1 cellular context compared by ENCODE assay signal in the genomic region with DNA sequence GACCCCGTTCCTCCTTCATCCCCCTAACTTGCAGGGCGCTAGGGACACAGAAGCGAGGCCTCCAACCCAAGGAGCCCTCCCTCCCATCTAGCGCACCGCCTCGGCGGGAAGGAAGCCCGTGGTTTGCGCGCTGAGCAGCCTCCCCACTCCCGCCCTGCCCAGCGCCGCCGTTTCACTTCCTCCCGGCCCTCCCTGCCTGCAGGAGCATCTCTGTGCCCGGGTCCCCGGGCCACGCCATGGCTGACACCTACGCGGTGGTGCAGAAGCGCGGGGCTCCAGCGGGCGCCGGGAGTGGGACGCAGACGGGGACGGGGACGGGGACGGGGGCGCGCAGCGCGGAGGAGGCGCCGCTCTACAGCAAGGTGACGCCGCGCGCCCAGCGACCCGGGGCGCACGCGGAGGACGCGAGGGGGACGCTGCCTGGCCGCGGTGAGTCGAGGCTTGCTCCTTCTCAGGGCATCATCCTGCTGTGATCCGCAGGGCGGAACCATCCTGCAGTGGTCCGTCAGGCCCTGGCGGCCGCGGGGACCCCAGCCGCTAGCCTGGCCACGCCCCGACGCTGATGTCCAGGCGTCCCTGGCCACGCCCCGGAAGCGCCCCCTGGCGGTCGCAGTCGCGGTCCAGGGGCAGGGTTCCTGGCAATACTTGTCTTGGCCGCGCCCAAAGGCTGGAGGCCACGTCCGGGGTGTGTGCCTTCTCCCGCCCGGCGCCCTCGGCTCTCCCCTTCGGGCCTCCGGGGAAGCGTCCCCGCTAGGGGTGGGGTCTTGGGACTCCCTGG.
TF ChIP-seq lines count a peak whose summit lies in the region.

No MANE protein-coding gene starts in this region.

TF ChIP-seq in GM12878, 131 proteins besides CTCF, POLR2A, EP300 and RAD21 (continued from another document and continues in another):
- TF ChIP-seq, protein P1, sequence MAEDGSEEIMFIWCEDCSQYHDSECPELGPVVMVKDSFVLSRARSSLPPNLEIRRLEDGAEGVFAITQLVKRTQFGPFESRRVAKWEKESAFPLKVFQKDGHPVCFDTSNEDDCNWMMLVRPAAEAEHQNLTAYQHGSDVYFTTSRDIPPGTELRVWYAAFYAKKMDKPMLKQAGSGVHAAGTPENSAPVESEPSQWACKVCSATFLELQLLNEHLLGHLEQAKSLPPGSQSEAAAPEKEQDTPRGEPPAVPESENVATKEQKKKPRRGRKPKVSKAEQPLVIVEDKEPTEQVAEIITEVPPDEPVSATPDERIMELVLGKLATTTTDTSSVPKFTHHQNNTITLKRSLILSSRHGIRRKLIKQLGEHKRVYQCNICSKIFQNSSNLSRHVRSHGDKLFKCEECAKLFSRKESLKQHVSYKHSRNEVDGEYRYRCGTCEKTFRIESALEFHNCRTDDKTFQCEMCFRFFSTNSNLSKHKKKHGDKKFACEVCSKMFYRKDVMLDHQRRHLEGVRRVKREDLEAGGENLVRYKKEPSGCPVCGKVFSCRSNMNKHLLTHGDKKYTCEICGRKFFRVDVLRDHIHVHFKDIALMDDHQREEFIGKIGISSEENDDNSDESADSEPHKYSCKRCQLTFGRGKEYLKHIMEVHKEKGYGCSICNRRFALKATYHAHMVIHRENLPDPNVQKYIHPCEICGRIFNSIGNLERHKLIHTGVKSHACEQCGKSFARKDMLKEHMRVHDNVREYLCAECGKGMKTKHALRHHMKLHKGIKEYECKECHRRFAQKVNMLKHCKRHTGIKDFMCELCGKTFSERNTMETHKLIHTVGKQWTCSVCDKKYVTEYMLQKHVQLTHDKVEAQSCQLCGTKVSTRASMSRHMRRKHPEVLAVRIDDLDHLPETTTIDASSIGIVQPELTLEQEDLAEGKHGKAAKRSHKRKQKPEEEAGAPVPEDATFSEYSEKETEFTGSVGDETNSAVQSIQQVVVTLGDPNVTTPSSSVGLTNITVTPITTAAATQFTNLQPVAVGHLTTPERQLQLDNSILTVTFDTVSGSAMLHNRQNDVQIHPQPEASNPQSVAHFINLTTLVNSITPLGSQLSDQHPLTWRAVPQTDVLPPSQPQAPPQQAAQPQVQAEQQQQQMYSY (CRISPR knock-in tag; IDR thresholded peaks at IDR 0.05) = no peak
- TF ChIP-seq SMAD1 (IDR thresholded peaks at IDR 0.05; ENCODE audit: low read depth, partially characterized antibody) = no peak
- no peak for TF ChIP-seq SUPT20H (IDR thresholded peaks at IDR 0.05; ENCODE audit: borderline replicate concordance, control insufficient read depth, low read depth, low read length)
- TF ChIP-seq MEF2B (IDR thresholded peaks at IDR 0.05; ENCODE audit: partially characterized antibody, poor library complexity, severe bottlenecking) = no peak
- peak; percentile 23; the same call in 1 of the 2 replicates for TF ChIP-seq BCL11A (IDR thresholded peaks at IDR 0.05; ENCODE audit: low read depth, low read length)
- TF ChIP-seq ZBTB40 (IDR thresholded peaks at IDR 0.05; ENCODE audit: borderline replicate concordance) = no peak
- TF ChIP-seq, protein P2, sequence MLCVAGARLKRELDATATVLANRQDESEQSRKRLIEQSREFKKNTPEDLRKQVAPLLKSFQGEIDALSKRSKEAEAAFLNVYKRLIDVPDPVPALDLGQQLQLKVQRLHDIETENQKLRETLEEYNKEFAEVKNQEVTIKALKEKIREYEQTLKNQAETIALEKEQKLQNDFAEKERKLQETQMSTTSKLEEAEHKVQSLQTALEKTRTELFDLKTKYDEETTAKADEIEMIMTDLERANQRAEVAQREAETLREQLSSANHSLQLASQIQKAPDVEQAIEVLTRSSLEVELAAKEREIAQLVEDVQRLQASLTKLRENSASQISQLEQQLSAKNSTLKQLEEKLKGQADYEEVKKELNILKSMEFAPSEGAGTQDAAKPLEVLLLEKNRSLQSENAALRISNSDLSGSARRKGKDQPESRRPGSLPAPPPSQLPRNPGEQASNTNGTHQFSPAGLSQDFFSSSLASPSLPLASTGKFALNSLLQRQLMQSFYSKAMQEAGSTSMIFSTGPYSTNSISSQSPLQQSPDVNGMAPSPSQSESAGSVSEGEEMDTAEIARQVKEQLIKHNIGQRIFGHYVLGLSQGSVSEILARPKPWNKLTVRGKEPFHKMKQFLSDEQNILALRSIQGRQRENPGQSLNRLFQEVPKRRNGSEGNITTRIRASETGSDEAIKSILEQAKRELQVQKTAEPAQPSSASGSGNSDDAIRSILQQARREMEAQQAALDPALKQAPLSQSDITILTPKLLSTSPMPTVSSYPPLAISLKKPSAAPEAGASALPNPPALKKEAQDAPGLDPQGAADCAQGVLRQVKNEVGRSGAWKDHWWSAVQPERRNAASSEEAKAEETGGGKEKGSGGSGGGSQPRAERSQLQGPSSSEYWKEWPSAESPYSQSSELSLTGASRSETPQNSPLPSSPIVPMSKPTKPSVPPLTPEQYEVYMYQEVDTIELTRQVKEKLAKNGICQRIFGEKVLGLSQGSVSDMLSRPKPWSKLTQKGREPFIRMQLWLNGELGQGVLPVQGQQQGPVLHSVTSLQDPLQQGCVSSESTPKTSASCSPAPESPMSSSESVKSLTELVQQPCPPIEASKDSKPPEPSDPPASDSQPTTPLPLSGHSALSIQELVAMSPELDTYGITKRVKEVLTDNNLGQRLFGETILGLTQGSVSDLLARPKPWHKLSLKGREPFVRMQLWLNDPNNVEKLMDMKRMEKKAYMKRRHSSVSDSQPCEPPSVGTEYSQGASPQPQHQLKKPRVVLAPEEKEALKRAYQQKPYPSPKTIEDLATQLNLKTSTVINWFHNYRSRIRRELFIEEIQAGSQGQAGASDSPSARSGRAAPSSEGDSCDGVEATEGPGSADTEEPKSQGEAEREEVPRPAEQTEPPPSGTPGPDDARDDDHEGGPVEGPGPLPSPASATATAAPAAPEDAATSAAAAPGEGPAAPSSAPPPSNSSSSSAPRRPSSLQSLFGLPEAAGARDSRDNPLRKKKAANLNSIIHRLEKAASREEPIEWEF (IDR thresholded peaks at IDR 0.05; ENCODE audit: insufficient replicate concordance, low read depth, low read length) = no peak
- TF ChIP-seq MYB (IDR thresholded peaks at IDR 0.05; ENCODE audit: borderline replicate concordance, low read depth, low read length) = 0 out of 2 replicates have a peak, but pooled peaks have one; percentile 21
- no peak for TF ChIP-seq NR2C2 (IDR thresholded peaks at IDR 0.05; ENCODE audit: borderline replicate concordance, control insufficient read depth, insufficient read length, low read depth)
- no peak for TF ChIP-seq JUND (IDR thresholded peaks at IDR 0.05; ENCODE audit: low read depth, low read length)
- no peak; the same call in 1 of the 2 replicates for TF ChIP-seq SMC3 (IDR thresholded peaks at IDR 0.05; ENCODE audit: borderline replicate concordance, low read length)
- TF ChIP-seq ESRRA (IDR thresholded peaks at IDR 0.05; ENCODE audit: low read length) = no peak
- TF ChIP-seq TBL1XR1 (IDR thresholded peaks at IDR 0.05; ENCODE audit: low read depth, low read length) = no peak
- TF ChIP-seq RB1 (IDR thresholded peaks at IDR 0.05; ENCODE audit: borderline replicate concordance) = no peak; the same call in 1 of the 2 replicates
- no peak for TF ChIP-seq ATF3 (IDR thresholded peaks at IDR 0.05; ENCODE audit: borderline replicate concordance, extremely low read depth, low read depth, low read length)
- peak; percentile 30; the same call in 1 of the 2 replicates for TF ChIP-seq CBFB (IDR thresholded peaks at IDR 0.05; ENCODE audit: low read depth)
- no peak for TF ChIP-seq REST (IDR thresholded peaks at IDR 0.05; ENCODE audit: low read depth, low read length)
- TF ChIP-seq IRF4 (IDR thresholded peaks at IDR 0.05; ENCODE audit: low read depth, low read length) = no peak
- TF ChIP-seq LARP7 (IDR thresholded peaks at IDR 0.05) = peak; percentile 75
- TF ChIP-seq CREM (IDR thresholded peaks at IDR 0.05; ENCODE audit: low read depth) = no peak
- TF ChIP-seq, protein P3, sequence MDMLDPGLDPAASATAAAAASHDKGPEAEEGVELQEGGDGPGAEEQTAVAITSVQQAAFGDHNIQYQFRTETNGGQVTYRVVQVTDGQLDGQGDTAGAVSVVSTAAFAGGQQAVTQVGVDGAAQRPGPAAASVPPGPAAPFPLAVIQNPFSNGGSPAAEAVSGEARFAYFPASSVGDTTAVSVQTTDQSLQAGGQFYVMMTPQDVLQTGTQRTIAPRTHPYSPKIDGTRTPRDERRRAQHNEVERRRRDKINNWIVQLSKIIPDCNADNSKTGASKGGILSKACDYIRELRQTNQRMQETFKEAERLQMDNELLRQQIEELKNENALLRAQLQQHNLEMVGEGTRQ (IDR thresholded peaks at IDR 0.05; ENCODE audit: borderline replicate concordance, low read depth, low read length) = no peak
- peak in 1 of 2 experiments; percentile 51; a peak in 2 of 4 replicates for TF ChIP-seq BHLHE40 (IDR thresholded peaks at IDR 0.05; ENCODE audit: borderline replicate concordance in 1 of 2, low read depth in 2 of 2, low read length in 1 of 2)
- peak; percentile 12; the same call in 1 of the 2 replicates for TF ChIP-seq CREB1 (IDR thresholded peaks at IDR 0.05; ENCODE audit: low read depth)
- peak; percentile 9; the same call in 1 of the 2 replicates for TF ChIP-seq MXI1 (IDR thresholded peaks at IDR 0.05; ENCODE audit: low read depth, low read length)
- TF ChIP-seq SP1 (IDR thresholded peaks at IDR 0.05; ENCODE audit: low read depth, low read length) = peak; percentile 46
- no peak for TF ChIP-seq PAX8 (IDR thresholded peaks at IDR 0.05)
- TF ChIP-seq CEBPB (IDR thresholded peaks at IDR 0.05; ENCODE audit: borderline replicate concordance in 1 of 2, low read depth in 2 of 2, low read length in 2 of 2) = no peak
